ENCODE assay signal across 12 cellular contexts in the genomic region with DNA sequence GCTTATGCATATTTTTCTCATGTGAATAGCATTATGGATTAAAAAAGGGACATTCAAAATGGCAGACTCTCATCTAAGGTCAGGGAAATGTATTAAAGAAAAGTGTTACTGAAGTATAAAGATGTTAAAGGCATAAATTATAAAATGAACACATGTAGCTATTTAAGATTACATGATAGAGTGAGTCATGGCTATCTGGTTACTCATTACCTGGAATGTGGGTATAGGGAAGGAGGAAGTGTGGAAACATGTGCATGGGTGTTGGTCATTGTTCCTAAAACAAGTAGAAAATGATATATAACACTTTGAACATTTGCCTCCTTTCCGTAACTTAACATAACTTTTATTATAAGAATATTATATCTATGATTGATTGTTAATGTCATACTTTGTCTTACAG.
DNase-seq lines count a peak whose midpoint lies in the region; ATAC-seq, FAIRE-seq and TF ChIP-seq lines count a peak whose summit lies in the region.
"Had no signal": no experiment of that assay in that cellular context is flagged by ENCODE, and none has a peak within 500 bp of the region (broad histone marks: within the 10 kb centered on the region; RNA-seq: fewer than 3 reads in every experiment).

No MANE protein-coding gene starts in this region.

- 14 to 59% (median 40%) methylated on average over 1 of the region's 1 CpG for WGBS in small intestine, 3 donors

- no peaks in the 10 kb centered on the region for H3K9me3 ChIP-seq in small intestine (ENCODE audit: control insufficient read depth, low read depth)
- H3K9me3 ChIP-seq in vagina = no peaks in the 10 kb centered on the region

- DNase-seq in HFFc6 = peak; percentile 80
- DNase-seq in fibroblast of villous mesenchyme (ENCODE audit: low read depth) = peak; percentile 69
- DNase-seq in small intestine = peak; percentile 91
- DNase-seq in endothelial cell (ENCODE audit: low spot score) = no peak
- no peak for DNase-seq in vagina (ENCODE audit: extremely low spot score in 2 of 2)
- no peak for DNase-seq in Right ventricle myocardium inferior (ENCODE audit: missing footprints)
- DNase-seq: central memory CD4-positive, alpha-beta T cell; NCI-H774; T1000 had no signal

- H3K36me3 Mint-ChIP-seq in HFFc6 (ENCODE audit: low read depth) (peaks cover 34% of the 10 kb centered on the region), endothelial cell (ENCODE audit: low read depth, unreplicated experiment) (no peaks in the 10 kb centered on the region)

- FAIRE-seq in small intestine (lab: Jason Lieb, UNC) = peak; percentile 78
- FAIRE-seq: GM19239 had no signal

- ATAC-seq in SK-N-SH treated with all-trans-retinoic acid at 6 μM for 48 hours = peak; percentile 42; the same call in 1 of the 3 replicates
- ATAC-seq in HG03520 (IDR thresholded peaks at IDR 0.05; ENCODE audit: unreplicated experiment) = no peak
- no peak for ATAC-seq in Right ventricle myocardium inferior

- H3K4me3 ChIP-seq in fibroblast of villous mesenchyme (ENCODE audit: low read depth, low read length) (no peak overlapping the region), small intestine (ENCODE audit: low read depth in 1 of 2, low read length in 2 of 2) (no peak overlapping the region), vagina (no peak overlapping the region)

- H3K4me1 ChIP-seq in small intestine (ENCODE audit: control insufficient read depth in 2 of 2, insufficient read depth in 1 of 2, low read depth in 1 of 2, low read length in 1 of 2) (peaks cover 0 to 2% of the 10 kb centered on the region in 2 donors), vagina (peaks cover 4% of the 10 kb centered on the region)

- H3K27me3 Mint-ChIP-seq in HFFc6 (ENCODE audit: insufficient read depth) (peaks cover 6% of the 10 kb centered on the region), endothelial cell (ENCODE audit: unreplicated experiment) (peaks cover 4% of the 10 kb centered on the region)

- H3K4me3 Mint-ChIP-seq in HFFc6 (peak overlapping the region; percentile 51), endothelial cell (ENCODE audit: unreplicated experiment) (no peak overlapping the region)

- no peaks in the 10 kb centered on the region; the same call in 1 of the 2 replicates for H3K9me3 Mint-ChIP-seq in HFFc6
- no peaks in the 10 kb centered on the region for H3K9me3 Mint-ChIP-seq in endothelial cell (ENCODE audit: unreplicated experiment)

- H3K27ac Mint-ChIP-seq in HFFc6 (peak overlapping the region; percentile 83), endothelial cell (ENCODE audit: unreplicated experiment) (no peak overlapping the region)

- no peak for TF ChIP-seq POLR2A in vagina (IDR thresholded peaks at IDR 0.05)

- TF ChIP-seq CTCF in HFFc6 (IDR thresholded peaks at IDR 0.05) (no peak), fibroblast of villous mesenchyme (IDR thresholded peaks at IDR 0.05; ENCODE audit: insufficient read depth, low read depth, low read length) (no peak), endothelial cell (IDR thresholded peaks at IDR 0.05; ENCODE audit: unreplicated experiment) (no peak), vagina (IDR thresholded peaks at IDR 0.05) (no peak)

- H3K36me3 ChIP-seq in small intestine (ENCODE audit: control insufficient read depth in 2 of 2, insufficient read depth in 2 of 2, low read length in 2 of 2) (no peaks in the 10 kb centered on the region), vagina (no peaks in the 10 kb centered on the region)

- H3K27me3 ChIP-seq in small intestine (ENCODE audit: control insufficient read depth in 2 of 2, insufficient read depth in 2 of 2, low read length in 2 of 2) (no peaks in the 10 kb centered on the region), vagina (no peaks in the 10 kb centered on the region)

- intact Hi-C loops in vagina (cut with DNase I) (no loop called here), Right ventricle myocardium inferior (cut with DNase I) (no loop called here)

- H3K4me1 Mint-ChIP-seq in HFFc6 (ENCODE audit: low read depth) (peaks cover 38% of the 10 kb centered on the region), endothelial cell (ENCODE audit: unreplicated experiment) (peaks cover 4% of the 10 kb centered on the region)

- peak overlapping the region in 1 of 2 donors; percentile 18 for H3K27ac ChIP-seq in small intestine (ENCODE audit: low read depth in 1 of 2, low read length in 1 of 2)
- H3K27ac ChIP-seq in vagina = no peak overlapping the region

TF ChIP-seq in SK-N-SH treated with all-trans-retinoic acid at 6 μM for 48 hours, 23 proteins besides CTCF, POLR2A, EP300 and RAD21:
- TF ChIP-seq, protein P1, sequence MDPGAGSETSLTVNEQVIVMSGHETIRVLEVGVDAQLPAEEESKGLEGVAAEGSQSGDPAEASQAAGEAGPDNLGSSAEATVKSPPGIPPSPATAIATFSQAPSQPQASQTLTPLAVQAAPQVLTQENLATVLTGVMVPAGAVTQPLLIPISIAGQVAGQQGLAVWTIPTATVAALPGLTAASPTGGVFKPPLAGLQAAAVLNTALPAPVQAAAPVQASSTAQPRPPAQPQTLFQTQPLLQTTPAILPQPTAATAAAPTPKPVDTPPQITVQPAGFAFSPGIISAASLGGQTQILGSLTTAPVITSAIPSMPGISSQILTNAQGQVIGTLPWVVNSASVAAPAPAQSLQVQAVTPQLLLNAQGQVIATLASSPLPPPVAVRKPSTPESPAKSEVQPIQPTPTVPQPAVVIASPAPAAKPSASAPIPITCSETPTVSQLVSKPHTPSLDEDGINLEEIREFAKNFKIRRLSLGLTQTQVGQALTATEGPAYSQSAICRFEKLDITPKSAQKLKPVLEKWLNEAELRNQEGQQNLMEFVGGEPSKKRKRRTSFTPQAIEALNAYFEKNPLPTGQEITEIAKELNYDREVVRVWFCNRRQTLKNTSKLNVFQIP (CRISPR knock-in tag; IDR thresholded peaks at IDR 0.05; ENCODE audit: borderline replicate concordance, low read depth) = no peak
- TF ChIP-seq BACH2 (CRISPR knock-in tag; IDR thresholded peaks at IDR 0.05; ENCODE audit: borderline replicate concordance) (no peak), TOX (CRISPR knock-in tag; IDR thresholded peaks at IDR 0.05; ENCODE audit: borderline replicate concordance) (no peak), ISL1 (CRISPR knock-in tag; IDR thresholded peaks at IDR 0.05) (no peak; the same call in 1 of the 2 replicates), ESRRG (CRISPR knock-in tag; IDR thresholded peaks at IDR 0.05) (no peak), RARB (CRISPR knock-in tag; IDR thresholded peaks at IDR 0.05) (no peak), CSDC2 (CRISPR knock-in tag; IDR thresholded peaks at IDR 0.05) (no peak), ZFP3 (CRISPR knock-in tag; IDR thresholded peaks at IDR 0.05) (no peak)

Comparison
In these comparisons a context has a peak if more than half of its experiments do, and no peak if none do; other contexts are left out.
1. DNase-seq: peak in HFFc6 (single experiment), fibroblast of villous mesenchyme (single experiment) and small intestine (single experiment); none in endothelial cell (single experiment), vagina (0 of 2) and Right ventricle myocardium inferior (single experiment).